In the genomic region with DNA sequence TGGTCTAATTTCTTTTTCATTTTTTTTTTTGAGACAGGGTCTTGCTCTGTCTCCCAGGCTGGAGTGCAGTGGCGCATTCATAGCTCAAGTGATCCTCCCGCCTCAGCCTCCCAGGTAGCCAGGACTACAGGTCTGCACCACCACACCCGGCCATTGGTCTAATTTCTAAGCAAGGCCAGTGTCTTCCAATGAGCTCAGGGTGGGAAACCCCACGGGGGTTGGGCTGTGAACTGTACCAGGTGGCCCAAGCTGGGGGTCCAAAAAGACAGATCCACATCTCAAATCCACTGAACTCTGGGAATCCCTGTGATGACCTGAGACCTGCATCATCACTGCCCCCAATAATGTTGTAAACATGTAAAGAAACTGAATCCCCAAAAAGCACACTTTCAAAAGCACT, we compare ENCODE assay signal across 20 cellular contexts.
A peak's percentile ranks its signal among the peaks of the same experiment; 100 is the strongest.
DNase-seq lines count a peak whose midpoint lies in the region; ATAC-seq and TF ChIP-seq lines count a peak whose summit lies in the region.
"Had no signal": no experiment of that assay in that cellular context is flagged by ENCODE, and none has a peak within 500 bp of the region (broad histone marks: within the 10 kb centered on the region; RNA-seq: fewer than 3 reads in every experiment).

No MANE protein-coding gene starts in this region.

- H3K36me3 ChIP-seq in breast epithelium (no peaks in the 10 kb centered on the region), psoas muscle (ENCODE audit: insufficient read depth in 1 of 2, low read depth in 1 of 2) (no peaks in the 10 kb centered on the region), stomach (no peaks in the 10 kb centered on the region), neural progenitor cell (no peaks in the 10 kb centered on the region)
- no peaks in the 10 kb centered on the region for H3K36me3 ChIP-seq in naive thymus-derived CD4-positive, alpha-beta T cell (ENCODE audit: control insufficient read depth in 2 of 3, insufficient read depth in 3 of 3, low read length in 3 of 3)
- H3K36me3 ChIP-seq: HAP-1 had no signal

- H3F3A ChIP-seq in neural progenitor cell (ENCODE audit: low read depth) = no peaks in the 10 kb centered on the region

- H4K20me1 ChIP-seq in neural progenitor cell (ENCODE audit: low read depth) = no peaks in the 10 kb centered on the region

- H3K27ac ChIP-seq in breast epithelium (no peak overlapping the region), psoas muscle (peak overlapping the region; percentile 76), stomach (peak overlapping the region in 4 of 5 donors; percentile 50 to 63 (median 57)), neural progenitor cell (no peak overlapping the region)
- H3K27ac ChIP-seq in naive thymus-derived CD4-positive, alpha-beta T cell (ENCODE audit: low read depth, low read length) = no peak overlapping the region
- H3K27ac ChIP-seq: BLaER1 treated with 17β-estradiol and CSF1 and Interleukin-3, amounts not matched to agents 10 nM and 100 nM had no signal

- TF ChIP-seq CTCF in MCF 10A (IDR thresholded peaks at IDR 0.05; ENCODE audit: unreplicated experiment) (no peak), breast epithelium (IDR thresholded peaks at IDR 0.05) (no peak), glutamatergic neuron (IDR thresholded peaks at IDR 0.05; ENCODE audit: partially characterized antibody, unreplicated experiment) (no peak), psoas muscle (IDR thresholded peaks at IDR 0.05) (no peak), stomach (IDR thresholded peaks at IDR 0.05) (no peak), neural progenitor cell (IDR thresholded peaks at IDR 0.05) (no peak), CD14-positive monocyte (IDR thresholded peaks at IDR 0.05) (no peak)

- H3K4me1 ChIP-seq in breast epithelium (peaks cover 0 to 19% of the 10 kb centered on the region in 2 donors), psoas muscle (peaks cover 83% of the 10 kb centered on the region), stomach (peaks cover 26 to 87% (median 54%) of the 10 kb centered on the region in 4 donors), neural progenitor cell (no peaks in the 10 kb centered on the region)
- H3K4me1 ChIP-seq in naive thymus-derived CD4-positive, alpha-beta T cell (ENCODE audit: control insufficient read depth in 2 of 2, insufficient read depth in 2 of 2, low read length in 2 of 2) = no peaks in the 10 kb centered on the region
- H3K4me1 ChIP-seq: HAP-1 had no signal

- peaks cover 65% of the 10 kb centered on the region for H3K4me1 Mint-ChIP-seq in MCF 10A (ENCODE audit: insufficient read depth, unreplicated experiment)
- H3K4me1 Mint-ChIP-seq in glutamatergic neuron (ENCODE audit: low read depth, unreplicated experiment) = peaks cover 63% of the 10 kb centered on the region
- peaks cover 6% of the 10 kb centered on the region for H3K4me1 Mint-ChIP-seq in neural progenitor cell
- no peaks in the 10 kb centered on the region for H3K4me1 Mint-ChIP-seq in CD14-positive monocyte
- peaks cover 0 to 1% (median 0%) of the 10 kb centered on the region in 7 donors for H3K4me1 Mint-ChIP-seq in naive thymus-derived CD4-positive, alpha-beta T cell
- H3K4me1 Mint-ChIP-seq: CD8-positive, alpha-beta memory T cell had no signal

- no peak overlapping the region for H3K4me3 Mint-ChIP-seq in MCF 10A (ENCODE audit: unreplicated experiment)
- no peak overlapping the region for H3K4me3 Mint-ChIP-seq in glutamatergic neuron (ENCODE audit: unreplicated experiment)
- no peak overlapping the region for H3K4me3 Mint-ChIP-seq in neural progenitor cell
- H3K4me3 Mint-ChIP-seq in CD14-positive monocyte = no peak overlapping the region
- no peak overlapping the region for H3K4me3 Mint-ChIP-seq in naive thymus-derived CD4-positive, alpha-beta T cell
- H3K4me3 Mint-ChIP-seq: B cell; CD4-positive, CD25-positive, alpha-beta regulatory T cell; CD8-positive, alpha-beta memory T cell; IgD-negative memory B cell had no signal

- 94 to 100% (median 98%) methylated on average over 4 of the region's 4 CpGs for WGBS in psoas muscle, 3 donors
- WGBS in stomach, 5 donors = 83 to 94% (median 89%) methylated on average over 4 of the region's 4 CpGs

- no peaks in the 10 kb centered on the region for H3K79me2 ChIP-seq in neural progenitor cell (ENCODE audit: low read depth)

- no peaks in the 10 kb centered on the region for H3K27me3 Mint-ChIP-seq in MCF 10A (ENCODE audit: insufficient read depth, unreplicated experiment)
- H3K27me3 Mint-ChIP-seq in glutamatergic neuron (ENCODE audit: unreplicated experiment) = peaks cover 19% of the 10 kb centered on the region
- H3K27me3 Mint-ChIP-seq in neural progenitor cell (ENCODE audit: insufficient read depth, low read depth) = peaks cover 3% of the 10 kb centered on the region
- H3K27me3 Mint-ChIP-seq in CD14-positive monocyte (ENCODE audit: low read depth in 3 of 3) = peaks cover 0 to 4% (median 0%) of the 10 kb centered on the region in 3 donors
- H3K27me3 Mint-ChIP-seq in naive thymus-derived CD4-positive, alpha-beta T cell = peaks cover 0 to 42% (median 0%) of the 10 kb centered on the region in 5 donors
- H3K27me3 Mint-ChIP-seq: B cell, IgD-negative memory B cell had no signal

- peaks cover 35% of the 10 kb centered on the region for H3K36me3 Mint-ChIP-seq in MCF 10A (ENCODE audit: insufficient read depth, unreplicated experiment)
- peaks cover 19% of the 10 kb centered on the region for H3K36me3 Mint-ChIP-seq in glutamatergic neuron (ENCODE audit: unreplicated experiment)
- H3K36me3 Mint-ChIP-seq in neural progenitor cell = peaks cover 22% of the 10 kb centered on the region
- no peaks in the 10 kb centered on the region for H3K36me3 Mint-ChIP-seq in CD14-positive monocyte
- no peaks in the 10 kb centered on the region for H3K36me3 Mint-ChIP-seq in naive thymus-derived CD4-positive, alpha-beta T cell
- H3K36me3 Mint-ChIP-seq: CD4-positive, CD25-positive, alpha-beta regulatory T cell had no signal

- H2AFZ ChIP-seq in neural progenitor cell (replicated peaks) = no peak overlapping the region

- peak overlapping the region; percentile 52 for H3K27ac Mint-ChIP-seq in MCF 10A (ENCODE audit: low read depth, unreplicated experiment)
- peak overlapping the region; percentile 83 for H3K27ac Mint-ChIP-seq in glutamatergic neuron (ENCODE audit: unreplicated experiment)
- H3K27ac Mint-ChIP-seq in neural progenitor cell = no peak overlapping the region
- no peak overlapping the region for H3K27ac Mint-ChIP-seq in CD14-positive monocyte
- no peak overlapping the region for H3K27ac Mint-ChIP-seq in naive thymus-derived CD4-positive, alpha-beta T cell
- H3K27ac Mint-ChIP-seq: B cell; CD4-positive, CD25-positive, alpha-beta regulatory T cell; CD8-positive, alpha-beta memory T cell had no signal

- no TSS peak for BruUV-seq in MCF 10A (replicated peaks; lab: Mats Ljungman, UMichigan)

- ATAC-seq in psoas muscle = no peak
- ATAC-seq in naive thymus-derived CD4-positive, alpha-beta T cell = no peak
- ATAC-seq: HepG2 had no signal

- no peak for TF ChIP-seq EP300 in stomach (IDR thresholded peaks at IDR 0.05)

- H3K9me3 ChIP-seq in breast epithelium (no peaks in the 10 kb centered on the region), psoas muscle (no peaks in the 10 kb centered on the region), stomach (no peaks in the 10 kb centered on the region), neural progenitor cell (ENCODE audit: low read depth) (no peaks in the 10 kb centered on the region)
- no peaks in the 10 kb centered on the region for H3K9me3 ChIP-seq in naive thymus-derived CD4-positive, alpha-beta T cell (ENCODE audit: control insufficient read depth in 2 of 3, low read length in 3 of 3)
- H3K9me3 ChIP-seq: HAP-1 had no signal

- H3K9me3 Mint-ChIP-seq in MCF 10A (ENCODE audit: unreplicated experiment) (no peaks in the 10 kb centered on the region), glutamatergic neuron (ENCODE audit: unreplicated experiment) (peaks cover 40% of the 10 kb centered on the region), neural progenitor cell (peaks cover 17% of the 10 kb centered on the region), CD14-positive monocyte (peaks cover 0 to 1% (median 0%) of the 10 kb centered on the region in 7 donors)
- H3K9me3 Mint-ChIP-seq in naive thymus-derived CD4-positive, alpha-beta T cell = no peaks in the 10 kb centered on the region
- H3K9me3 Mint-ChIP-seq: CD8-positive, alpha-beta memory T cell; IgD-negative memory B cell had no signal

- TF ChIP-seq POLR2A in breast epithelium (IDR thresholded peaks at IDR 0.05) = no peak
- no peak for TF ChIP-seq POLR2A in stomach (IDR thresholded peaks at IDR 0.05)

- H3K27me3 ChIP-seq in breast epithelium (no peaks in the 10 kb centered on the region), psoas muscle (ENCODE audit: insufficient read depth in 3 of 3, low read length in 2 of 3) (no peaks in the 10 kb centered on the region), stomach (no peaks in the 10 kb centered on the region), neural progenitor cell (no peaks in the 10 kb centered on the region)
- H3K27me3 ChIP-seq in naive thymus-derived CD4-positive, alpha-beta T cell (ENCODE audit: control insufficient read depth in 2 of 2, insufficient read depth in 2 of 2, low read length in 2 of 2) = no peaks in the 10 kb centered on the region
- H3K27me3 ChIP-seq: BLaER1 treated with 17β-estradiol and CSF1 and Interleukin-3, amounts not matched to agents 10 nM and 100 nM had no signal

- DNase-seq in MCF 10A (ENCODE audit: unreplicated experiment) (no peak), breast epithelium (ENCODE audit: low spot score in 2 of 2) (no peak), glutamatergic neuron (no peak), psoas muscle (no peak), stomach (no peak), neural progenitor cell (ENCODE audit: low spot score) (no peak), CD14-positive monocyte (ENCODE audit: low spot score) (no peak)
- DNase-seq in naive thymus-derived CD4-positive, alpha-beta T cell = no peak
- DNase-seq: 8988T; CD4-positive, CD25-positive, alpha-beta regulatory T cell; CD8-positive, alpha-beta memory T cell; COR-L47; DMS 273 treated with DMSO at 0.1 percent for 48 hours; DMS79; GDM1 had no signal

- no peak overlapping the region for H3K4me2 ChIP-seq in neural progenitor cell
- H3K4me2 ChIP-seq: BLaER1 treated with 17β-estradiol and CSF1 and Interleukin-3, amounts not matched to agents 10 nM and 100 nM had no signal

- intact Hi-C loops in MCF 10A (cut with micrococcal nuclease) (no loop called here), breast epithelium (cut with DNase I; ENCODE audit: low total_unique reads) (no loop called here), psoas muscle (cut with DNase I) (no loop called here), stomach (cut with DNase I; ENCODE audit: low total_unique reads) (no loop called here), CD14-positive monocyte (cut with micrococcal nuclease) (no loop called here)
- intact Hi-C loops in naive thymus-derived CD4-positive, alpha-beta T cell (cut with micrococcal nuclease) = no loop called here

- POLR2A ChIA-PET in MCF 10A (lab: Yijun Ruan, JAX) = interaction anchor here (0.9 to 1.4 kb wide), 2 partner anchors 8 to 770 kb away, joined by 3 to 5 read pairs; a partner anchor contains a TSS
- POLR2A ChIA-PET in naive thymus-derived CD4-positive, alpha-beta T cell (lab: Charles Lee) = no interaction called here

- H3K9ac ChIP-seq in neural progenitor cell = no peak overlapping the region
- H3K9ac ChIP-seq: BLaER1 treated with 17β-estradiol and CSF1 and Interleukin-3, amounts not matched to agents 10 nM and 100 nM had no signal

- CTCF ChIA-PET in MCF 10A (lab: Yijun Ruan, JAX) = no interaction called here
- CTCF ChIA-PET in naive thymus-derived CD4-positive, alpha-beta T cell (lab: Charles Lee) = no interaction called here

- no peak overlapping the region for H3K4me3 ChIP-seq in breast epithelium
- H3K4me3 ChIP-seq in psoas muscle = no peak overlapping the region
- H3K4me3 ChIP-seq in stomach = no peak overlapping the region
- H3K4me3 ChIP-seq in neural progenitor cell = no peak overlapping the region
- H3K4me3 ChIP-seq in naive thymus-derived CD4-positive, alpha-beta T cell (ENCODE audit: low read length) = no peak overlapping the region
- H3K4me3 ChIP-seq: BLaER1 treated with 17β-estradiol and CSF1 and Interleukin-3, amounts not matched to agents 10 nM and 100 nM; HAP-1 had no signal

Comparison
In these comparisons a context has a peak if more than half of its experiments do, and no peak if none do; other contexts are left out.
1. H3K27ac Mint-ChIP-seq: peak in MCF 10A (single experiment) and glutamatergic neuron (single experiment); none in neural progenitor cell (single experiment), CD14-positive monocyte (0 of 7) and naive thymus-derived CD4-positive, alpha-beta T cell (0 of 9).
2. H3K27ac ChIP-seq: peak in psoas muscle (single experiment) and stomach (4 of 5); none in breast epithelium (0 of 2), neural progenitor cell (single experiment) and naive thymus-derived CD4-positive, alpha-beta T cell (single experiment).